20 cellular contexts compared by ENCODE assay signal in genomic region chr10:91602449-91602848, GRCh38. TPM values are rescaled to one million over a fixed set of nuclear protein-coding genes. Genes with fewer than 3 reads are reported as not detected.
A peak's percentile ranks its signal among the peaks of the same experiment; 100 is the strongest.
DNase-seq lines count a peak whose midpoint lies in the region; TF ChIP-seq lines count a peak whose summit lies in the region.
"Had no signal": no experiment of that assay in that cellular context is flagged by ENCODE, and none has a peak within 500 bp of the region (broad histone marks: within the 10 kb centered on the region; RNA-seq: fewer than 3 reads in every experiment).

No MANE protein-coding gene starts in this region.

- H3K9ac ChIP-seq in smooth muscle cell (ENCODE audit: low read depth) = no peak overlapping the region
- H3K9ac ChIP-seq: BLaER1 treated with 17β-estradiol and CSF1 and Interleukin-3, amounts not matched to agents 10 nM and 100 nM had no signal

- 66% methylated on average over 3 of the region's 3 CpGs for WGBS in smooth muscle cell (ENCODE audit: low lambda C conversion rate)
- 88 to 95% methylated on average over 3 of the region's 3 CpGs for WGBS in tibial nerve, 2 donors

- intact Hi-C loops in ascending aorta (cut with DNase I) = no loop called here
- intact Hi-C loops in head of caudate nucleus (cut with DNase I) = no loop called here

- H3K27me3 ChIP-seq in ascending aorta = no peaks in the 10 kb centered on the region
- H3K27me3 ChIP-seq in smooth muscle cell (ENCODE audit: low read depth) = no peaks in the 10 kb centered on the region
- H3K27me3 ChIP-seq in tibial nerve = no peaks in the 10 kb centered on the region
- H3K27me3 ChIP-seq: BLaER1 treated with 17β-estradiol and CSF1 and Interleukin-3, amounts not matched to agents 10 nM and 100 nM had no signal

- no peak overlapping the region for H2AFZ ChIP-seq in smooth muscle cell (ENCODE audit: low read depth)

- no peak for TF ChIP-seq EP300 in tibial nerve (IDR thresholded peaks at IDR 0.05)

- peaks cover 40% of the 10 kb centered on the region for H3F3A ChIP-seq in smooth muscle cell (ENCODE audit: low read depth)

- H3K36me3 ChIP-seq in ascending aorta (no peaks in the 10 kb centered on the region), smooth muscle cell (ENCODE audit: low read depth) (no peaks in the 10 kb centered on the region), tibial nerve (no peaks in the 10 kb centered on the region)
- H3K36me3 ChIP-seq: BLaER1 treated with 17β-estradiol and CSF1 and Interleukin-3, amounts not matched to agents 10 nM and 100 nM; HAP-1 had no signal

- no peak for TF ChIP-seq CTCF in C4-2B (conservative IDR thresholded peaks at IDR 0.05)
- TF ChIP-seq CTCF in ascending aorta (IDR thresholded peaks at IDR 0.05) = no peak
- TF ChIP-seq CTCF in smooth muscle cell (IDR thresholded peaks at IDR 0.05; ENCODE audit: borderline replicate concordance, insufficient read depth, poor library complexity, severe bottlenecking) = no peak
- TF ChIP-seq CTCF in tibial nerve (IDR thresholded peaks at IDR 0.05) = no peak

- no peak for TF ChIP-seq POLR2A in tibial nerve (IDR thresholded peaks at IDR 0.05)

- peak overlapping the region; percentile 49 for H3K27ac ChIP-seq in C4-2B
- H3K27ac ChIP-seq in ascending aorta = peak overlapping the region; percentile 85 to 87
- H3K27ac ChIP-seq in smooth muscle cell (ENCODE audit: low read depth) = peak overlapping the region; percentile 93
- H3K27ac ChIP-seq in tibial nerve = no peak overlapping the region
- H3K27ac ChIP-seq: BLaER1 treated with 17β-estradiol and CSF1 and Interleukin-3, amounts not matched to agents 10 nM and 100 nM had no signal

- peaks cover 10 to 43% of the 10 kb centered on the region in 2 donors for H3K4me1 ChIP-seq in ascending aorta
- peaks cover 28% of the 10 kb centered on the region for H3K4me1 ChIP-seq in smooth muscle cell (ENCODE audit: low read depth)
- H3K4me1 ChIP-seq in tibial nerve = peaks cover 0 to 26% (median 9%) of the 10 kb centered on the region in 4 donors
- H3K4me1 ChIP-seq: HAP-1 had no signal

- H3K79me2 ChIP-seq in smooth muscle cell (ENCODE audit: low read depth) = no peaks in the 10 kb centered on the region

- no peak overlapping the region for H3K4me2 ChIP-seq in smooth muscle cell
- H3K4me2 ChIP-seq: BLaER1 treated with 17β-estradiol and CSF1 and Interleukin-3, amounts not matched to agents 10 nM and 100 nM had no signal

- no peaks in the 10 kb centered on the region for H4K20me1 ChIP-seq in smooth muscle cell (ENCODE audit: low read depth)
- H4K20me1 ChIP-seq: BLaER1 treated with 17β-estradiol and CSF1 and Interleukin-3, amounts not matched to agents 10 nM and 100 nM had no signal

- no peak for DNase-seq in ascending aorta (ENCODE audit: low spot score in 2 of 2)
- DNase-seq in kidney tubule cell (ENCODE audit: low spot score) = peak; percentile 57
- no peak for DNase-seq in smooth muscle cell (lab: John Stamatoyannopoulos, UW; ENCODE audit: unreplicated experiment)
- DNase-seq in kidney glomerular epithelial cell (lab: John Stamatoyannopoulos, UW) = no peak
- no peak for DNase-seq in head of caudate nucleus
- DNase-seq in tibial nerve (ENCODE audit: low spot score in 2 of 2) = no peak
- no peak for DNase-seq in T-helper 2 cell
- DNase-seq: 8988T, EL, NCI-H1930, NCI-H2171, NCI-H446, NCI-H69, OCI-M1, SIG-M5 had no signal

- H3K4me3 ChIP-seq in ascending aorta (no peak overlapping the region), smooth muscle cell (no peak overlapping the region), tibial nerve (no peak overlapping the region)
- H3K4me3 ChIP-seq: BLaER1 treated with 17β-estradiol and CSF1 and Interleukin-3, amounts not matched to agents 10 nM and 100 nM; HAP-1; K562 had no signal

- peaks cover 0 to 10% of the 10 kb centered on the region in 2 donors for H3K9me3 ChIP-seq in ascending aorta
- H3K9me3 ChIP-seq in smooth muscle cell (replicated peaks; ENCODE audit: low read depth) = no peaks in the 10 kb centered on the region
- H3K9me3 ChIP-seq in tibial nerve = no peaks in the 10 kb centered on the region
- H3K9me3 ChIP-seq: HAP-1 had no signal

RNA-seq across cellular contexts. Expression of gene PPP1R3C, which starts 30.4 kb away (rescaled TPM):
- 2.0 TPM for total RNA-seq in ascending aorta
- total RNA-seq in smooth muscle cell = 31.6 and 42.1 TPM in 2 replicates
- polyA plus RNA-seq in smooth muscle cell = 14.4 and 18.2 TPM in 2 replicates
- total RNA-seq in tibial nerve = 1 to 10 TPM; 3.3 to 8.7 (median 3.7) TPM
- total RNA-seq: RPMI7951 had no signal

Comparison
In these comparisons a context has a peak if more than half of its experiments do, and no peak if none do; other contexts are left out.
1. H3K27ac ChIP-seq: peak in C4-2B (single experiment), ascending aorta (2 of 2) and smooth muscle cell (single experiment); none in tibial nerve (0 of 4).